In the genomic region with DNA sequence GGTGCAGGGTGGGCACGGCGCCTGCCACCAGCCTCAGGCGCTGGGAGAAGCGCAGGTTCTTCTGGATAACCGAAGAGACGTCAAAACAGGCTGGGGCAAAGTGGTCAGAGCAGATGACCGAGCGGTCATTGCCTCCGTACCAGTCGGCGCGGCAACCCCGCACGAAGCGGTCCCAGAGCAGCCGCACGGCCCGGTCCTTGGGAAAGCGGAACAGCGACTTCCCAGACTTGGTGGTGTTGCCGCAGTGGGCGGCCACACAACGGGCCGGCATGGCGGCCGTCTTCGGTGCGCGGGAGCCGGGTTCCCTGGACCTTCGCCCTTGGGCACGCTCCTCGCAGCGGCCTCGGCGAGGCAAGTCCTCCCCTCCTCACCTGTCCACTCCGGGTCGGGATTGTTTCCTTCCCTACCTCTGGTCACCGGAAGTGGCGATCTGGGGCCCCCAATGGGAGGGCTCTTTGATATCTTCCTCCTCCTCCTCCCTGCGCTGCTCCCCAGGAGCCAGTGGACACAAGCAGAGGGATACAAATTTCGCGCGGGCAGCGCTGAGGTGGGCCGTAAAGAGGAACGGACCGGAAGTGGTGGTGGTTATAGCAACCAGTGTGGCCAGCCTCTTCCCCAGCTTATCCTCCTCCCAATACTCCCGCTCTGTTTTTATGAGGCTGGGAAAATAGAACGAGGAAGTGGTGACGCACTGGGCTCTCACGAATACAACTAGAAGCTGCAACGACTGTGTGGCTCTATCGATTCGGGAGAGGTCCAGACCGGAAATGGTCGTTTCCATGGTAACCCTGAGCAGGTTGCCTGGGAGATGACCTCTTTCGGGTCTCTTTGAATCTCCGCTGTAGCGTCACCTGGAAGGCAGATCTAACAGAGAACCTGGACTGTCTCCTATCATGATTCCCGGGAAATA, we compare ENCODE assay signal across 8 cellular contexts. TPM values are rescaled to one million over a fixed set of nuclear protein-coding genes. Genes with fewer than 3 reads are reported as not detected.
DNase-seq lines count a peak whose midpoint lies in the region; ATAC-seq and TF ChIP-seq lines count a peak whose summit lies in the region.

A gene with protein sequence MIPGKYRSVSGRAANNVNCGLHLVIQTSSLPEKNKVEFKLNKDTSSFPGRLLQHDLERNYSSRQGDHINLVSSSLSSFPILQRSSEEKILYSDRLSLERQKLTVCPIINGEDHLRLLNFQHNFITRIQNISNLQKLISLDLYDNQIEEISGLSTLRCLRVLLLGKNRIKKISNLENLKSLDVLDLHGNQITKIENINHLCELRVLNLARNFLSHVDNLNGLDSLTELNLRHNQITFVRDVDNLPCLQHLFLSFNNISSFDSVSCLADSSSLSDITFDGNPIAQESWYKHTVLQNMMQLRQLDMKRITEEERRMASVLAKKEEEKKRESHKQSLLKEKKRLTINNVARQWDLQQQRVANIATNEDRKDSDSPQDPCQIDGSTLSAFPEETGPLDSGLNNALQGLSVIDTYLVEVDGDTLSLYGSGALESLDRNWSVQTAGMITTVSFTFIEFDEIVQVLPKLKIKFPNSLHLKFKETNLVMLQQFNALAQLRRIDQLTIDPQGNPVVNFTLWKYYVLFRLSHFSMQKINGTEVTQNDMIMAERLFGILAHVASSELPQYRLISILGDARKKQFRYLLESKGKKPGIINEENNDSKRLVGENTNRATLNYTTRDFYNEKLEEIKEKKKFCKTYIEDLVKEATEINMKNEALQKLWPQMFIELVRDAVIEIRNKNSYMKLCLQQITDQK (plus strand): TSS at position 825 of the 910 bp plus-strand sequence. CDS start 69 bp downstream, at position 894.
Gene THAP10, minus strand, starts transcription at position 432 of the 910 bp plus-strand sequence. Its CDS starts 161 bp downstream, at position 271.

- no peak for TF ChIP-seq POLR2A in Peyer's patch (IDR thresholded peaks at IDR 0.05)

- ATAC-seq in GM21786 (IDR thresholded peaks at IDR 0.05; ENCODE audit: unreplicated experiment) = peak; percentile 81

- H3K27ac ChIP-seq in Peyer's patch (peak within 1 kb of the TSS; percentile 33 to 74 (median 60)), right atrium auricular region (peak within 1 kb of the TSS; percentile 58 to 81), parathyroid adenoma (peak within 1 kb of the TSS; percentile 73)

- DNase-seq in EL = peak; percentile 99
- DNase-seq in KBM-7 = peak; percentile 95
- peak; percentile 53 to 87 (median 84) for DNase-seq in Peyer's patch
- DNase-seq in astrocyte of the hippocampus (ENCODE audit: low read depth, low spot score) = peak; percentile 96
- DNase-seq in right atrium auricular region (ENCODE audit: low spot score) = peak; percentile 89
- DNase-seq in effector CD8-positive, alpha-beta T cell (lab: John Stamatoyannopoulos, UW) = no peak

- H3K4me3 ChIP-seq in Peyer's patch = peak within 1 kb of the TSS; percentile 52 to 85 (median 68)
- peak within 1 kb of the TSS; percentile 74 to 82 for H3K4me3 ChIP-seq in right atrium auricular region
- H3K4me3 ChIP-seq in parathyroid adenoma (ENCODE audit: low read depth, low read length) = peak within 1 kb of the TSS; percentile 84

- H3K4me2 ChIP-seq in parathyroid adenoma (ENCODE audit: low read length) = peak within 1 kb of the TSS; percentile 80

- no peaks in the 10 kb centered on the region for H3K9me3 ChIP-seq in Peyer's patch
- no peaks in the 10 kb centered on the region for H3K9me3 ChIP-seq in right atrium auricular region
- no peaks in the 10 kb centered on the region for H3K9me3 ChIP-seq in parathyroid adenoma (ENCODE audit: control insufficient read depth, low read length)

- H3K36me3 ChIP-seq in Peyer's patch = no peaks in the 10 kb centered on the region
- no peaks in the 10 kb centered on the region for H3K36me3 ChIP-seq in right atrium auricular region
- H3K36me3 ChIP-seq in parathyroid adenoma (ENCODE audit: control insufficient read depth, insufficient read depth, low read length) = no peaks in the 10 kb centered on the region

- peak within 1 kb of the TSS; percentile 93 for H2AFZ ChIP-seq in parathyroid adenoma

- in situ Hi-C loops in KBM-7 (cut with MboI; ENCODE audit: low pct_unique_long_range_greater_than_20kb, low sequenced_read_pairs) = no loop called here

- H3K9ac ChIP-seq in parathyroid adenoma = no peak within 1 kb of the TSS

- H3K4me1 ChIP-seq in Peyer's patch (peaks cover 0 to 16% (median 0%) of the 10 kb centered on the region in 4 donors), right atrium auricular region (peaks cover 0 to 13% of the 10 kb centered on the region in 2 donors), parathyroid adenoma (no peaks in the 10 kb centered on the region)

- no peak for TF ChIP-seq CTCF in Peyer's patch (IDR thresholded peaks at IDR 0.05)
- no peak for TF ChIP-seq CTCF in right atrium auricular region (IDR thresholded peaks at IDR 0.05)
- no peak for TF ChIP-seq CTCF in parathyroid adenoma (IDR thresholded peaks at IDR 0.05)

- H3K79me2 ChIP-seq in parathyroid adenoma = no peaks in the 10 kb centered on the region

- no peaks in the 10 kb centered on the region for H3K27me3 ChIP-seq in Peyer's patch
- no peaks in the 10 kb centered on the region for H3K27me3 ChIP-seq in right atrium auricular region
- no peaks in the 10 kb centered on the region for H3K27me3 ChIP-seq in parathyroid adenoma (ENCODE audit: control insufficient read depth, insufficient read depth, low read length)

RNA-seq across cellular contexts. Expression of the first gene that starts in this region (rescaled TPM):
- total RNA-seq in Peyer's patch (1 to 10 TPM in 3 of 4 donors, not detected in 1; 2.7 to 6.0 (median 4.4) TPM), right atrium auricular region (10 to 100 TPM; 23.4 to 35.3 TPM)

RNA-seq across cellular contexts. Expression of gene THAP10, which starts in this region (rescaled TPM):
- total RNA-seq in Peyer's patch (1 to 10 TPM; 1.2 to 6.0 (median 2.1) TPM), right atrium auricular region (1 to 10 TPM; 3.1 to 6.3 TPM)
